Comparison of ENCODE assay signal across 9 cellular contexts in genomic region chr16:50024684-50025543, GRCh38. TPM values are rescaled to one million over a fixed set of nuclear protein-coding genes. Genes with fewer than 3 reads are reported as not detected.
DNase-seq lines count a peak whose midpoint lies in the region; ATAC-seq, FAIRE-seq and TF ChIP-seq lines count a peak whose summit lies in the region.
"Had no signal": no experiment of that assay in that cellular context is flagged by ENCODE, and none has a peak within 500 bp of the region (broad histone marks: within the 10 kb centered on the region; RNA-seq: fewer than 3 reads in every experiment).

TSS of gene CNEP1R1 (plus strand) at chr16:50025225. CDS start at chr16:50025316, 91 bp downstream.

- H2AFZ ChIP-seq in mammary epithelial cell (ENCODE audit: low read depth, low read length), result peak within 1 kb of the TSS; percentile 86

- in situ Hi-C loops in mammary epithelial cell (cut with MboI; ENCODE audit: low sequenced_read_pairs in 2 of 2), result loop anchor here (10.0 to 25.0 kb wide), 3 partner anchors 180 to 637 kb away; no protein-coding TSS in a partner anchor

- peak; percentile 97 for TF ChIP-seq CTCF in VCaP (conservative IDR thresholded peaks at IDR 0.05)
- peak; percentile 99 to 100 for TF ChIP-seq CTCF in mammary epithelial cell (conservative IDR thresholded peaks at IDR 0.05 in 1 of 2, IDR thresholded peaks at IDR 0.05 in 1 of 2; ENCODE audit: extremely low read depth in 1 of 2, insufficient read depth in 1 of 2, low read depth in 1 of 2, low read length in 2 of 2)

- H3K27me3 ChIP-seq in mammary epithelial cell (ENCODE audit: insufficient read depth, low read length), result no peaks in the 10 kb centered on the region
- H3K27me3 ChIP-seq in iPS-20b (ENCODE audit: insufficient read depth, low read length), result no peaks in the 10 kb centered on the region
- no peaks in the 10 kb centered on the region for H3K27me3 ChIP-seq in small intestine (ENCODE audit: control insufficient read depth in 2 of 2, insufficient read depth in 2 of 2, low read length in 2 of 2)

- H3K36me3 ChIP-seq in mammary epithelial cell (ENCODE audit: insufficient read depth, low read length) (peaks cover 3% of the 10 kb centered on the region), iPS-20b (ENCODE audit: insufficient read depth, low read depth, low read length) (peaks cover 16% of the 10 kb centered on the region), small intestine (ENCODE audit: control insufficient read depth in 2 of 2, insufficient read depth in 2 of 2, low read length in 2 of 2) (peaks cover 0 to under 1% of the 10 kb centered on the region in 2 donors)

- dilution Hi-C loops in mammary epithelial cell (cut with HindIII; ENCODE audit: low sequenced_read_pairs), result no loop called here

- H3K4me2 ChIP-seq in mammary epithelial cell (ENCODE audit: insufficient read depth, low read depth, low read length), result peak within 1 kb of the TSS; percentile 85

- H3K27ac ChIP-seq in VCaP (peak within 1 kb of the TSS; percentile 71), mammary epithelial cell (ENCODE audit: insufficient read depth, low read depth, low read length) (peak within 1 kb of the TSS; percentile 43), iPS-20b (ENCODE audit: low read length) (no peak within 1 kb of the TSS), small intestine (ENCODE audit: low read depth in 1 of 2, low read length in 1 of 2) (peak within 1 kb of the TSS; percentile 83 to 86)

- FAIRE-seq in small intestine (lab: Jason Lieb, UNC), result no peak
- FAIRE-seq: islet of Langerhans had no signal

- H3K4me1 ChIP-seq in mammary epithelial cell (ENCODE audit: insufficient read depth, low read length) (no peaks in the 10 kb centered on the region), iPS-20b (ENCODE audit: insufficient read depth, low read length) (peaks cover 5% of the 10 kb centered on the region; the same call in 1 of the 2 replicates), small intestine (ENCODE audit: control insufficient read depth in 2 of 2, insufficient read depth in 1 of 2, low read depth in 1 of 2, low read length in 1 of 2) (peaks cover 0 to 3% of the 10 kb centered on the region in 2 donors)

- intact Hi-C loops in mammary epithelial cell (cut with micrococcal nuclease), result loop anchor here (1.0 to 5.0 kb wide), 6 partner anchors 42 to 344 kb away; partner anchors contain the start of genes BRD7, TENT4B and ZNF423

- H4K20me1 ChIP-seq in mammary epithelial cell (ENCODE audit: insufficient read depth, low read length), result no peaks in the 10 kb centered on the region

- 2% methylated on average over 21 of the region's 65 CpGs for WGBS in mammary epithelial cell (ENCODE audit: low coverage, missing lambda C conversion rate)
- WGBS in small intestine, 3 donors, result 1% methylated on average over 48 to 65 of the region's 65 CpGs

- no peaks in the 10 kb centered on the region for H3K9me3 ChIP-seq in mammary epithelial cell (replicated peaks; ENCODE audit: insufficient read depth, low read length)
- no peaks in the 10 kb centered on the region for H3K9me3 ChIP-seq in iPS-20b (ENCODE audit: insufficient read depth, low read depth, low read length)
- H3K9me3 ChIP-seq in small intestine (ENCODE audit: control insufficient read depth, low read depth), result no peaks in the 10 kb centered on the region

- CTCF ChIA-PET in mammary epithelial cell (lab: Charles Lee; ENCODE audit: low non-redundant PET), result interaction anchor here (0.5 to 1.8 kb wide), 19 partner anchors 49 to 1870 kb away, joined by 3 to 33 read pairs (median 4); no protein-coding TSS in a partner anchor

- DNase-seq in AG08396 (ENCODE audit: low spot score) (peak; percentile 99), NCI-H2196 treated with DMSO at 0.1 percent for 48 hours (lab: John Stamatoyannopoulos, UW; ENCODE audit: unreplicated experiment) (peak; percentile 52), mammary epithelial cell (peak; percentile 97), small intestine (peak; percentile 98)

- H3K9ac ChIP-seq in mammary epithelial cell (ENCODE audit: insufficient read depth, low read length), result peak within 1 kb of the TSS; percentile 64
- H3K9ac ChIP-seq in iPS-20b (ENCODE audit: low read depth, low read length), result peak within 1 kb of the TSS; percentile 82

- H3K79me2 ChIP-seq in mammary epithelial cell (ENCODE audit: insufficient read depth, low read length), result peaks cover 42% of the 10 kb centered on the region

- ATAC-seq in GM18873 (IDR thresholded peaks at IDR 0.05; ENCODE audit: low FRiP score, unreplicated experiment) (peak; percentile 97), HG03139 (IDR thresholded peaks at IDR 0.05; ENCODE audit: unreplicated experiment) (peak; percentile 99)

- BruUV-seq in mammary epithelial cell (replicated peaks; lab: Mats Ljungman, UMichigan), result no TSS peak

- H3K4me3 ChIP-seq in mammary epithelial cell (replicated peaks in 1 of 3; ENCODE audit: insufficient read depth in 1 of 3, low read depth in 2 of 3, low read length in 3 of 3) (peak within 1 kb of the TSS; percentile 71 to 98 (median 79)), iPS-20b (ENCODE audit: low read length) (peak within 1 kb of the TSS; percentile 95), small intestine (ENCODE audit: low read depth in 1 of 2, low read length in 2 of 2) (peak within 1 kb of the TSS; percentile 86 to 99)

RNA-seq across cellular contexts. Expression of gene CNEP1R1, which starts in this region (rescaled TPM):
- 10 to 100 TPM; 19.9 to 32.2 TPM for total RNA-seq in mammary epithelial cell
- polyA plus RNA-seq in mammary epithelial cell, result 13.1 TPM
- polyA minus RNA-seq in mammary epithelial cell, result 4.2 TPM
- polyA plus RNA-seq in small intestine, result 1 to 10 TPM; 6.8 to 7.6 (median 7.3) TPM
